In genomic region chr12:108962256-108962655, GRCh38 we compare ENCODE assay signal across 30 cellular contexts. TPM values are rescaled to one million over a fixed set of nuclear protein-coding genes. Genes with fewer than 3 reads are reported as not detected.
"Had no signal": no experiment of that assay in that cellular context is flagged by ENCODE, and none has a peak within 500 bp of the region (broad histone marks: within the 10 kb centered on the region; RNA-seq: fewer than 3 reads in every experiment).

No MANE protein-coding gene starts in this region.

- H3K4me1 ChIP-seq: stomach, testis, thyroid gland, tibial nerve, transverse colon, upper lobe of left lung, upper lobe of right lung, uterus, vagina had no signal

- H3K4me3 ChIP-seq: stomach, suprapubic skin, testis, thoracic aorta, thyroid gland, tibial artery, tibial nerve, transverse colon, upper lobe of left lung, upper lobe of right lung, uterus, vagina had no signal

- H3K27ac Mint-ChIP-seq: stimulated activated effector memory CD8-positive, alpha-beta T cell treated with anti-CD3 and anti-CD28 coated beads, Interleukin-12 subunit alpha, Interleukin-12 subunit beta, amount 100 ng/mL, for 72 hours; stimulated activated memory B cell treated with anti-CD40 and anti-IgM and Interleukin-4, amounts not matched to agents 10 μg/mL and 1 μg/mL and 100 μg/mL, for 72 hours; stimulated activated naive B cell treated with anti-CD40 and anti-IgM and Interleukin-4, amounts not matched to agents 10 μg/mL and 1 μg/mL and 100 μg/mL, for 72 hours; stimulated activated naive CD8-positive, alpha-beta T cell treated with anti-CD3 and anti-CD28 coated beads, Interleukin-15, amount 100 ng/mL, for 72 hours; stimulated activated naive CD8-positive, alpha-beta T cell treated with anti-CD3 and anti-CD28 coated beads, Interleukin-15, Interleukin-2, amounts not matched to agents 100 ng/mL and 50 ng/mL, for 24 hours; type B pancreatic cell had no signal

- H3K36me3 Mint-ChIP-seq: stimulated activated effector memory CD8-positive, alpha-beta T cell treated with anti-CD3 and anti-CD28 coated beads, Interleukin-12 subunit alpha, Interleukin-12 subunit beta, amount 100 ng/mL, for 72 hours; stimulated activated memory B cell treated with anti-CD40 and anti-IgM and Interleukin-4, amounts not matched to agents 10 μg/mL and 1 μg/mL and 100 μg/mL, for 72 hours; stimulated activated naive B cell treated with anti-CD40 and anti-IgM and Interleukin-4, amounts not matched to agents 10 μg/mL and 1 μg/mL and 100 μg/mL, for 72 hours; type B pancreatic cell had no signal

- H3K9me3 ChIP-seq: stomach, suprapubic skin, testis, thoracic aorta, thyroid gland, tibial artery, tibial nerve, transverse colon, upper lobe of left lung, upper lobe of right lung, uterus, vagina had no signal

- H3K27me3 ChIP-seq: suprapubic skin, testis, thyroid gland, tibial nerve, transverse colon, upper lobe of left lung, upper lobe of right lung, uterus, vagina had no signal

- H3K4me3 Mint-ChIP-seq: stimulated activated effector memory CD8-positive, alpha-beta T cell treated with anti-CD3 and anti-CD28 coated beads, Interleukin-12 subunit alpha, Interleukin-12 subunit beta, amount 100 ng/mL, for 72 hours; stimulated activated memory B cell treated with anti-CD40 and anti-IgM and Interleukin-4, amounts not matched to agents 10 μg/mL and 1 μg/mL and 100 μg/mL, for 72 hours; stimulated activated naive B cell treated with anti-CD40 and anti-IgM and Interleukin-4, amounts not matched to agents 10 μg/mL and 1 μg/mL and 100 μg/mL, for 72 hours; stimulated activated naive CD8-positive, alpha-beta T cell treated with anti-CD3 and anti-CD28 coated beads, Interleukin-15, amount 100 ng/mL, for 72 hours; stimulated activated naive CD8-positive, alpha-beta T cell treated with anti-CD3 and anti-CD28 coated beads, Interleukin-15, Interleukin-2, amounts not matched to agents 100 ng/mL and 50 ng/mL, for 24 hours; type B pancreatic cell had no signal

- H3K9me3 Mint-ChIP-seq: stimulated activated effector memory CD8-positive, alpha-beta T cell treated with anti-CD3 and anti-CD28 coated beads, Interleukin-12 subunit alpha, Interleukin-12 subunit beta, amount 100 ng/mL, for 72 hours; stimulated activated memory B cell treated with anti-CD40 and anti-IgM and Interleukin-4, amounts not matched to agents 10 μg/mL and 1 μg/mL and 100 μg/mL, for 72 hours; stimulated activated naive B cell treated with anti-CD40 and anti-IgM and Interleukin-4, amounts not matched to agents 10 μg/mL and 1 μg/mL and 100 μg/mL, for 72 hours; stimulated activated naive CD8-positive, alpha-beta T cell treated with anti-CD3 and anti-CD28 coated beads, Interleukin-15, amount 100 ng/mL, for 72 hours; stimulated activated naive CD8-positive, alpha-beta T cell treated with anti-CD3 and anti-CD28 coated beads, Interleukin-15, Interleukin-2, amounts not matched to agents 100 ng/mL and 50 ng/mL, for 24 hours; type B pancreatic cell had no signal

- H3K27me3 Mint-ChIP-seq: stimulated activated naive CD8-positive, alpha-beta T cell treated with anti-CD3 and anti-CD28 coated beads, Interleukin-15, amount 100 ng/mL, for 72 hours had no signal

- H3K36me3 ChIP-seq: stomach, suprapubic skin, thoracic aorta, thyroid gland, tibial artery, tibial nerve, transverse colon, upper lobe of left lung, upper lobe of right lung, uterus, vagina had no signal

- DNase-seq: stimulated activated CD4-positive, alpha-beta T cell treated with anti-CD3 and anti-CD28 coated beads, Interleukin-2, amount 100 ng/mL, for 48 hours; stimulated activated CD4-positive, alpha-beta T cell treated with anti-CD3 and anti-CD28 coated beads, Interleukin-4, amount 100 ng/mL, for 1 hour; stimulated activated CD4-positive, alpha-beta T cell treated with anti-CD3 and anti-CD28 coated beads, Interleukin-4, amount 100 ng/mL, for 24 hours; stimulated activated CD4-positive, alpha-beta T cell treated with anti-CD3 and anti-CD28 coated beads, Interleukin-4, amount 100 ng/mL, for 4 hours; stimulated activated CD8-positive, alpha-beta memory T cell treated with anti-CD3 and anti-CD28 coated beads, Interleukin-4, amount 100 ng/mL, for 48 hours; stimulated activated naive B cell treated with anti-CD40 and anti-IgM and Interleukin-4, amounts not matched to agents 10 μg/mL and 1 μg/mL and 100 μg/mL, for 72 hours; stimulated activated naive CD4-positive, alpha-beta T cell; stimulated activated naive CD4-positive, alpha-beta T cell treated with Interleukin-2 at 50 U/mL for 16 hours; stimulated activated naive CD8-positive, alpha-beta T cell treated with anti-CD3 and anti-CD28 coated beads, Interleukin-15, amount 100 ng/mL, for 72 hours; stimulated activated naive CD8-positive, alpha-beta T cell treated with anti-CD3 and anti-CD28 coated beads, Interleukin-15, Interleukin-2, amounts not matched to agents 100 U/mL and 50 U/mL, for 24 hours; stomach; substantia nigra; testis; thyroid gland; tibial artery; transverse colon; trophoblast cell; upper lobe of left lung; upper lobe of right lung; uterus had no signal

- ATAC-seq: stimulated activated effector memory CD8-positive, alpha-beta T cell treated with anti-CD3 and anti-CD28 coated beads, Interleukin-12 subunit alpha, Interleukin-12 subunit beta, amount 100 ng/mL, for 72 hours; stimulated activated memory B cell treated with anti-CD40 and anti-IgM and Interleukin-4, amounts not matched to agents 10 μg/mL and 1 μg/mL and 100 μg/mL, for 72 hours; stimulated activated naive B cell treated with anti-CD40 and anti-IgM and Interleukin-4, amounts not matched to agents 10 μg/mL and 1 μg/mL and 100 μg/mL, for 72 hours; stimulated activated naive CD8-positive, alpha-beta T cell treated with anti-CD3 and anti-CD28 coated beads, Interleukin-15, amount 100 ng/mL, for 72 hours; stimulated activated naive CD8-positive, alpha-beta T cell treated with anti-CD3 and anti-CD28 coated beads, Interleukin-15, Interleukin-2, amounts not matched to agents 100 U/mL and 50 U/mL, for 24 hours; upper lobe of right lung had no signal

- H3K4me1 Mint-ChIP-seq: stimulated activated effector memory CD8-positive, alpha-beta T cell treated with anti-CD3 and anti-CD28 coated beads, Interleukin-12 subunit alpha, Interleukin-12 subunit beta, amount 100 ng/mL, for 72 hours; stimulated activated memory B cell treated with anti-CD40 and anti-IgM and Interleukin-4, amounts not matched to agents 10 μg/mL and 1 μg/mL and 100 μg/mL, for 72 hours; stimulated activated naive B cell treated with anti-CD40 and anti-IgM and Interleukin-4, amounts not matched to agents 10 μg/mL and 1 μg/mL and 100 μg/mL, for 72 hours; stimulated activated naive CD8-positive, alpha-beta T cell treated with anti-CD3 and anti-CD28 coated beads, Interleukin-15, amount 100 ng/mL, for 72 hours had no signal

- H3K27ac ChIP-seq: stomach, suprapubic skin, testis, thoracic aorta, thyroid gland, tibial artery, tibial nerve, transverse colon, upper lobe of left lung, upper lobe of right lung, uterus, vagina had no signal

RNA-seq across cellular contexts. Expression of gene SVOP, which starts 58.6 kb away (rescaled TPM):
- total RNA-seq: subcutaneous adipose tissue, suprapubic skin, thoracic aorta, thyroid gland, tibial nerve, upper lobe of left lung, upper lobe of right lung, ureter had no signal
